19 cellular contexts compared by ENCODE assay signal in genomic region chr12:88951177-88951576, GRCh38.
"Had no signal": no experiment of that assay in that cellular context is flagged by ENCODE, and none has a peak within 500 bp of the region (broad histone marks: within the 10 kb centered on the region; RNA-seq: fewer than 3 reads in every experiment).

No MANE protein-coding gene starts in this region.

- H3K4me1 ChIP-seq: adrenal gland, thyroid gland had no signal

- ATAC-seq: activated naive CD4-positive, alpha-beta T cell treated with anti-CD3 and anti-CD28 coated beads, Interleukin-2, amount 50 U/mL, for 72 hours had no signal

- H3K4me3 ChIP-seq: adrenal gland, thyroid gland had no signal

- H3K36me3 ChIP-seq: adrenal gland, thyroid gland had no signal

- H3K27ac ChIP-seq: adrenal gland, thyroid gland had no signal

- H3K9me3 Mint-ChIP-seq: activated naive CD4-positive, alpha-beta T cell treated with anti-CD3 and anti-CD28 coated beads, Interleukin-2, amount 50 U/mL, for 72 hours; neural crest cell had no signal

- H3K4me3 Mint-ChIP-seq: neural crest cell had no signal

- H3K36me3 Mint-ChIP-seq: activated naive CD4-positive, alpha-beta T cell treated with anti-CD3 and anti-CD28 coated beads, Interleukin-2, amount 50 U/mL, for 72 hours had no signal

- H3K9me3 ChIP-seq: adrenal gland, thyroid gland had no signal

- H3K27ac Mint-ChIP-seq: activated naive CD4-positive, alpha-beta T cell treated with anti-CD3 and anti-CD28 coated beads, Interleukin-2, amount 50 U/mL, for 72 hours; progenitor cell of endocrine pancreas had no signal

- DNase-seq: activated CD4-positive, CD25-positive, alpha-beta regulatory T cell treated with anti-CD3 and anti-CD28 coated beads, Interleukin-2, amount 50 U/mL, for 72 hours; activated gamma-delta T cell; adrenal gland; cerebellar nuclear complex; cortex of kidney; erythroblast; foreskin melanocyte; glutamatergic neuron; hypothalamus; islet precursor cell; midbrain; stimulated activated CD4-positive, alpha-beta T cell treated with anti-CD3 and anti-CD28 coated beads, Interleukin-12 subunit alpha, Interleukin-12 subunit beta, amount 100 ng/mL, for 4 hours; stimulated activated CD4-positive, alpha-beta T cell treated with anti-CD3 and anti-CD28 coated beads, Interleukin-1b, Interleukin-23, amount 100 ng/mL, for 48 hours; stimulated activated CD8-positive, alpha-beta memory T cell treated with anti-CD3 and anti-CD28 coated beads, Interleukin-4, amount 100 ng/mL, for 48 hours; stimulated activated naive CD4-positive, alpha-beta T cell; thyroid gland had no signal

- H3K27me3 ChIP-seq: adrenal gland, thyroid gland had no signal
